Comparison of ENCODE assay signal across 8 cellular contexts in the genomic region with DNA sequence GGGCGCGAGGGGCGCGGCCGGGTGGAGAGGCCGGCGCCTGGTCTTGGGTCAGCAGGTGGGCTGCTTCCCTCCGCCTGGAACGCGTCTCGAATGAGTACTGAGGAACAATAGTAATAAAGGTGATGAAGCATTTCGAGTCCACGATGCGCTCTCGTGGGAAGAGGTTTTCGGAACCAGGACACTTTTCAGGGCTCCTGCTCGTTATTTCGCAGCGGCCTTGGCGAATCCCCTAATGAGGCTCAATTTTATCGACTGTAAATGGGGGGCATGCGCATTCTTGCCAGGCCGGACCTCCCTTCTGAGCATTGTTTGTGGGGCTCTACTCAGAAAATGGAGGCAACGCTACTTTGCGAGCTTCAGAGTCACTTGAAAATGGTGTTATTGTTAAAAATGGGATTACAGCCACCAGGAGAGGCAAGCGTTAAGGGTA. TPM values are rescaled to one million over a fixed set of nuclear protein-coding genes. Genes with fewer than 3 reads are reported as not detected.
DNase-seq lines count a peak whose midpoint lies in the region; ATAC-seq and TF ChIP-seq lines count a peak whose summit lies in the region.

No MANE protein-coding gene starts in this region.

- peak overlapping the region; percentile 97 for H3K27ac ChIP-seq in CD4-positive, CD25-positive, alpha-beta regulatory T cell (ENCODE audit: insufficient read depth, low read length, poor library complexity, severe bottlenecking)
- H3K27ac ChIP-seq in HUES6 (ENCODE audit: low read depth, low read length) (peak overlapping the region; percentile 62; the same call in 1 of the 2 replicates), coronary artery (peak overlapping the region; percentile 94 to 95), neural cell (ENCODE audit: low read length) (peak overlapping the region; percentile 82)

- H3K9me2 ChIP-seq in neural cell (ENCODE audit: insufficient read depth, low read length): no peaks in the 10 kb centered on the region

- peak overlapping the region; percentile 89 for H3K4me3 ChIP-seq in CD4-positive, CD25-positive, alpha-beta regulatory T cell (ENCODE audit: low read depth, low read length)
- H3K4me3 ChIP-seq in HUES6 (ENCODE audit: low read depth, low read length): peak overlapping the region; percentile 88
- peak overlapping the region; percentile 92 for H3K4me3 ChIP-seq in coronary artery
- peak overlapping the region; percentile 96 for H3K4me3 ChIP-seq in neural cell (ENCODE audit: low read length)

- H3K27me3 ChIP-seq in CD4-positive, CD25-positive, alpha-beta regulatory T cell (ENCODE audit: control insufficient read depth, insufficient read depth, low read length): no peaks in the 10 kb centered on the region
- H3K27me3 ChIP-seq in HUES6 (ENCODE audit: control insufficient read depth, insufficient read depth, low read length): no peaks in the 10 kb centered on the region
- H3K27me3 ChIP-seq in neural cell (ENCODE audit: insufficient read depth, low read depth, low read length): no peaks in the 10 kb centered on the region

- no peaks in the 10 kb centered on the region for H3K9me3 ChIP-seq in CD4-positive, CD25-positive, alpha-beta regulatory T cell (ENCODE audit: control insufficient read depth in 2 of 2, low read length in 2 of 2)
- no peaks in the 10 kb centered on the region for H3K9me3 ChIP-seq in HUES6 (ENCODE audit: control insufficient read depth, insufficient read depth, low read depth, low read length)
- H3K9me3 ChIP-seq in neural cell (ENCODE audit: low read length): no peaks in the 10 kb centered on the region

- H3K36me3 Mint-ChIP-seq in CD4-positive, CD25-positive, alpha-beta regulatory T cell: peaks cover 19% of the 10 kb centered on the region

- peaks cover 30 to 71% (median 44%) of the 10 kb centered on the region in 4 donors for H3K4me1 Mint-ChIP-seq in CD4-positive, CD25-positive, alpha-beta regulatory T cell

- peaks cover 59% of the 10 kb centered on the region for H3K79me2 ChIP-seq in neural cell (replicated peaks; ENCODE audit: insufficient read depth, low read length)

- DNase-seq in CD4-positive, CD25-positive, alpha-beta regulatory T cell: no peak
- DNase-seq in coronary artery (ENCODE audit: low spot score): no peak
- DNase-seq in stimulated activated CD4-positive, alpha-beta T cell treated with anti-CD3 and anti-CD28 coated beads, Interleukin-1b, Interleukin-23, amount 100 ng/mL, for 48 hours: no peak
- DNase-seq in superior temporal gyrus (ENCODE audit: extremely low spot score): no peak
- no peak for DNase-seq in NCI-H774 (lab: John Stamatoyannopoulos, UW)

- TF ChIP-seq CTCF in coronary artery (IDR thresholded peaks at IDR 0.05) (no peak), neural cell (IDR thresholded peaks at IDR 0.05; ENCODE audit: poor library complexity, severe bottlenecking) (no peak)

- H3K4me2 ChIP-seq in neural cell (ENCODE audit: low read length): peak overlapping the region; percentile 100

- peak overlapping the region; percentile 48 to 100 (median 100) for H3K27ac Mint-ChIP-seq in CD4-positive, CD25-positive, alpha-beta regulatory T cell

- H3K9me3 Mint-ChIP-seq in CD4-positive, CD25-positive, alpha-beta regulatory T cell: no peaks in the 10 kb centered on the region

- peaks cover 6% of the 10 kb centered on the region for H4K20me1 ChIP-seq in neural cell (ENCODE audit: insufficient read depth)

- peaks cover 34% of the 10 kb centered on the region for H3K4me1 ChIP-seq in CD4-positive, CD25-positive, alpha-beta regulatory T cell (ENCODE audit: control insufficient read depth, insufficient read depth, low read length, poor library complexity, severe bottlenecking)
- peaks cover 16% of the 10 kb centered on the region for H3K4me1 ChIP-seq in HUES6 (ENCODE audit: control insufficient read depth, insufficient read depth, low read length)

- peaks cover 16% of the 10 kb centered on the region for H3K36me3 ChIP-seq in CD4-positive, CD25-positive, alpha-beta regulatory T cell (ENCODE audit: control insufficient read depth, insufficient read depth, low read length)
- H3K36me3 ChIP-seq in HUES6 (ENCODE audit: control insufficient read depth, insufficient read depth, low read length) (peaks cover 37% of the 10 kb centered on the region), neural cell (ENCODE audit: insufficient read depth, low read length) (no peaks in the 10 kb centered on the region)

- no peak for TF ChIP-seq EP300 in neural cell (conservative IDR thresholded peaks at IDR 0.05; ENCODE audit: poor library complexity, severe bottlenecking)

- no peak for ATAC-seq in CD4-positive, CD25-positive, alpha-beta regulatory T cell (ENCODE audit: low read depth in 2 of 2)
- ATAC-seq in GM21381 (IDR thresholded peaks at IDR 0.05; ENCODE audit: unreplicated experiment): no peak

- TF ChIP-seq RAD21 in neural cell (conservative IDR thresholded peaks at IDR 0.05): no peak

- H3K4me3 Mint-ChIP-seq in CD4-positive, CD25-positive, alpha-beta regulatory T cell: peak overlapping the region; percentile 91 to 100 (median 99)

- H3K9ac ChIP-seq in HUES6 (ENCODE audit: low read length) (peak overlapping the region; percentile 88), neural cell (ENCODE audit: low read length) (peak overlapping the region; percentile 81)

- H3F3A ChIP-seq in neural cell (ENCODE audit: insufficient read depth, low read length, poor library complexity, severe bottlenecking): no peaks in the 10 kb centered on the region

- H2AFZ ChIP-seq in neural cell (ENCODE audit: low read depth, low read length): peak overlapping the region; percentile 40

- peaks cover 4% of the 10 kb centered on the region for H3K27me3 Mint-ChIP-seq in CD4-positive, CD25-positive, alpha-beta regulatory T cell

TF ChIP-seq in neural cell, 6 proteins besides CTCF, POLR2A, EP300 and RAD21:
- TF ChIP-seq SMC3 (conservative IDR thresholded peaks at IDR 0.05; ENCODE audit: poor library complexity): no peak
- TF ChIP-seq MXI1 (conservative IDR thresholded peaks at IDR 0.05; ENCODE audit: poor library complexity, severe bottlenecking): peak; percentile 67
- TF ChIP-seq, protein P1, sequence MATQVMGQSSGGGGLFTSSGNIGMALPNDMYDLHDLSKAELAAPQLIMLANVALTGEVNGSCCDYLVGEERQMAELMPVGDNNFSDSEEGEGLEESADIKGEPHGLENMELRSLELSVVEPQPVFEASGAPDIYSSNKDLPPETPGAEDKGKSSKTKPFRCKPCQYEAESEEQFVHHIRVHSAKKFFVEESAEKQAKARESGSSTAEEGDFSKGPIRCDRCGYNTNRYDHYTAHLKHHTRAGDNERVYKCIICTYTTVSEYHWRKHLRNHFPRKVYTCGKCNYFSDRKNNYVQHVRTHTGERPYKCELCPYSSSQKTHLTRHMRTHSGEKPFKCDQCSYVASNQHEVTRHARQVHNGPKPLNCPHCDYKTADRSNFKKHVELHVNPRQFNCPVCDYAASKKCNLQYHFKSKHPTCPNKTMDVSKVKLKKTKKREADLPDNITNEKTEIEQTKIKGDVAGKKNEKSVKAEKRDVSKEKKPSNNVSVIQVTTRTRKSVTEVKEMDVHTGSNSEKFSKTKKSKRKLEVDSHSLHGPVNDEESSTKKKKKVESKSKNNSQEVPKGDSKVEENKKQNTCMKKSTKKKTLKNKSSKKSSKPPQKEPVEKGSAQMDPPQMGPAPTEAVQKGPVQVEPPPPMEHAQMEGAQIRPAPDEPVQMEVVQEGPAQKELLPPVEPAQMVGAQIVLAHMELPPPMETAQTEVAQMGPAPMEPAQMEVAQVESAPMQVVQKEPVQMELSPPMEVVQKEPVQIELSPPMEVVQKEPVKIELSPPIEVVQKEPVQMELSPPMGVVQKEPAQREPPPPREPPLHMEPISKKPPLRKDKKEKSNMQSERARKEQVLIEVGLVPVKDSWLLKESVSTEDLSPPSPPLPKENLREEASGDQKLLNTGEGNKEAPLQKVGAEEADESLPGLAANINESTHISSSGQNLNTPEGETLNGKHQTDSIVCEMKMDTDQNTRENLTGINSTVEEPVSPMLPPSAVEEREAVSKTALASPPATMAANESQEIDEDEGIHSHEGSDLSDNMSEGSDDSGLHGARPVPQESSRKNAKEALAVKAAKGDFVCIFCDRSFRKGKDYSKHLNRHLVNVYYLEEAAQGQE (IDR thresholded peaks at IDR 0.05; ENCODE audit: borderline replicate concordance): peak; percentile 26
- no peak for TF ChIP-seq EZH2 (IDR thresholded peaks at IDR 0.05; ENCODE audit: borderline replicate concordance, insufficient read depth, low read length, poor library complexity, severe bottlenecking)
- TF ChIP-seq TAF1 (IDR thresholded peaks at IDR 0.05; ENCODE audit: low read depth): peak; percentile 44
- TF ChIP-seq POLR2AphosphoS5 (IDR thresholded peaks at IDR 0.05): peak; percentile 75

RNA-seq across cellular contexts. Expression of a gene that starts 1.2 kb away (rescaled TPM):
- 61.5 TPM for total RNA-seq in CD4-positive, CD25-positive, alpha-beta regulatory T cell
- polyA plus RNA-seq in CD4-positive, CD25-positive, alpha-beta regulatory T cell: 10 to 100 TPM in 3 of 4 donors, 1 to 10 TPM in 1; 9.3 to 13.8 (median 11.4) TPM
- 37.5 and 40.4 TPM in 2 replicates for polyA plus RNA-seq in neural cell
- polyA minus RNA-seq in neural cell: 74.0 and 99.9 TPM in 2 replicates
